ENCODE assay signal across 9 cellular contexts in genomic region chr5:139517683-139518564, GRCh38. TPM values are rescaled to one million over a fixed set of nuclear protein-coding genes. Genes with fewer than 3 reads are reported as not detected.
DNase-seq lines count a peak whose midpoint lies in the region; ATAC-seq and FAIRE-seq lines count a peak whose summit lies in the region.
"Had no signal": no experiment of that assay in that cellular context is flagged by ENCODE, and none has a peak within 500 bp of the region (broad histone marks: within the 10 kb centered on the region; RNA-seq: fewer than 3 reads in every experiment).

No MANE protein-coding gene starts in this region.

- H3K9ac ChIP-seq in iPS-20b (ENCODE audit: low read depth, low read length) = peak overlapping the region; percentile 74; the same call in 1 of the 2 replicates

- 3 to 5% (median 5%) methylated on average over 38 to 56 of the region's 56 CpGs for WGBS in small intestine, 3 donors

- peak; percentile 83 for ATAC-seq in HG02884 (IDR thresholded peaks at IDR 0.05; ENCODE audit: unreplicated experiment)

- H3K4me1 ChIP-seq in iPS-20b (ENCODE audit: insufficient read depth, low read length) (peaks cover 3% of the 10 kb centered on the region; the same call in 1 of the 2 replicates), small intestine (ENCODE audit: control insufficient read depth in 2 of 2, insufficient read depth in 1 of 2, low read depth in 1 of 2, low read length in 1 of 2) (no peaks in the 10 kb centered on the region)

- H3K9me3 ChIP-seq in iPS-20b (ENCODE audit: insufficient read depth, low read depth, low read length) (no peaks in the 10 kb centered on the region), small intestine (ENCODE audit: control insufficient read depth, low read depth) (no peaks in the 10 kb centered on the region)

- H3K27ac ChIP-seq in iPS-20b (ENCODE audit: low read length) (no peak overlapping the region), small intestine (ENCODE audit: low read depth in 1 of 2, low read length in 1 of 2) (peak overlapping the region; percentile 17 to 90)

- peak; percentile 21 to 76 for DNase-seq in NCI-H524 (lab: John Stamatoyannopoulos, UW)
- DNase-seq in NCI-H524 treated with DMSO at 0.1 percent for 48 hours (lab: John Stamatoyannopoulos, UW) = no peak
- DNase-seq in NCI-H2029 (lab: John Stamatoyannopoulos, UW) = peak; percentile 78
- peak; percentile 90 for DNase-seq in UCSD-AML1 (lab: John Stamatoyannopoulos, UW; ENCODE audit: unreplicated experiment)
- DNase-seq in brain pericyte (ENCODE audit: low read depth, low spot score) = peak; percentile 41
- DNase-seq in small intestine = peak; percentile 85

- no peaks in the 10 kb centered on the region for H3K27me3 ChIP-seq in iPS-20b (ENCODE audit: insufficient read depth, low read length)
- no peaks in the 10 kb centered on the region for H3K27me3 ChIP-seq in small intestine (ENCODE audit: control insufficient read depth in 2 of 2, insufficient read depth in 2 of 2, low read length in 2 of 2)

- H3K4me3 ChIP-seq in iPS-20b (ENCODE audit: low read length) = peak overlapping the region; percentile 71
- peak overlapping the region; percentile 11 to 51 for H3K4me3 ChIP-seq in small intestine (ENCODE audit: low read depth in 1 of 2, low read length in 2 of 2)

- FAIRE-seq in small intestine (lab: Jason Lieb, UNC) = no peak
- FAIRE-seq: G401.6 had no signal

- H3K36me3 ChIP-seq in iPS-20b (ENCODE audit: insufficient read depth, low read depth, low read length) (no peaks in the 10 kb centered on the region), small intestine (ENCODE audit: control insufficient read depth in 2 of 2, insufficient read depth in 2 of 2, low read length in 2 of 2) (no peaks in the 10 kb centered on the region)

RNA-seq across cellular contexts. Expression of gene STING1, which starts 35.4 kb away (rescaled TPM):
- polyA plus RNA-seq in small intestine = 10 to 100 TPM in 1 of 3 donors, 1 to 10 TPM in 2; 2.2 to 23.0 (median 3.0) TPM

RNA-seq across cellular contexts. Expression of gene UBE2D2, which starts 43.2 kb away (rescaled TPM):
- 10 to 100 TPM; 74.3 to 96.7 (median 93.9) TPM for polyA plus RNA-seq in small intestine

RNA-seq across cellular contexts. Expression of gene SMIM33, which starts 47.1 kb away (rescaled TPM):
- polyA plus RNA-seq in small intestine = 1 to 10 TPM in 1 of 3 donors, under 1 TPM in 1, not detected in 1; 0.45 to 1.9 TPM

RNA-seq across cellular contexts. Expression of gene ECSCR, which starts 55.4 kb away (rescaled TPM):
- polyA plus RNA-seq in small intestine = 10 to 100 TPM in 1 of 3 donors, 1 to 10 TPM in 2; 1.6 to 47.6 (median 4.9) TPM
